14 cellular contexts compared by ENCODE assay signal in genomic region chr1:179095924-179096323, GRCh38.
"Had no signal": no experiment of that assay in that cellular context is flagged by ENCODE, and none has a peak within 500 bp of the region (broad histone marks: within the 10 kb centered on the region; RNA-seq: fewer than 3 reads in every experiment).

No MANE protein-coding gene starts in this region.

- H3K9me3 Mint-ChIP-seq: natural killer cell; T-helper 1 cell treated with Interleukin-12 subunit alpha and Interleukin-12 subunit beta and Interleukin-4 antibody, amounts not matched to agents 30 μg/mL and 1 μg/mL, for 36 hours had no signal

- H3K9me3 ChIP-seq: colonic mucosa, stomach, thoracic aorta had no signal

- H3K36me3 Mint-ChIP-seq: natural killer cell had no signal

- ATAC-seq: activated CD4-positive, CD25-positive, alpha-beta regulatory T cell treated with anti-CD3 and anti-CD28 coated beads, Interleukin-2, amount 50 U/mL, for 24 hours; natural killer cell had no signal

- H3K27me3 ChIP-seq: colonic mucosa, stomach had no signal

- H3K27ac Mint-ChIP-seq: T-helper 1 cell treated with Interleukin-12 subunit alpha and Interleukin-12 subunit beta and Interleukin-4 antibody, amounts not matched to agents 30 μg/mL and 1 μg/mL, for 36 hours had no signal

- H3K27ac ChIP-seq: colonic mucosa, thoracic aorta had no signal

- FAIRE-seq: TTC549 had no signal

- H3K4me1 ChIP-seq: colonic mucosa had no signal

- H3K4me3 Mint-ChIP-seq: natural killer cell; T-helper 1 cell treated with Interleukin-12 subunit alpha and Interleukin-12 subunit beta and Interleukin-4 antibody, amounts not matched to agents 30 μg/mL and 1 μg/mL, for 36 hours had no signal

- DNase-seq: activated naive CD4-positive, alpha-beta T cell; caudate nucleus; colonic mucosa; effector CD4-positive, alpha-beta T cell; hypothalamus; natural killer cell; nucleus accumbens; stimulated activated CD4-positive, alpha-beta T cell treated with anti-CD3 and anti-CD28 coated beads, Interleukin-2, amount 100 ng/mL, for 48 hours; stimulated activated CD8-positive, alpha-beta memory T cell treated with anti-CD3 and anti-CD28 coated beads, Interleukin-4, amount 100 ng/mL, for 48 hours; stomach had no signal

- H3K4me3 ChIP-seq: colonic mucosa, stomach, thoracic aorta had no signal
